ENCODE assay signal across 8 cellular contexts in genomic region chr4:108683479-108683878, GRCh38. TPM values are rescaled to one million over a fixed set of nuclear protein-coding genes. Genes with fewer than 3 reads are reported as not detected.
DNase-seq lines count a peak whose midpoint lies in the region; ATAC-seq and TF ChIP-seq lines count a peak whose summit lies in the region.

No MANE protein-coding gene starts in this region.

- no peak overlapping the region for H3K18ac ChIP-seq in IMR-90 (ENCODE audit: low read depth, low read length)

- H3K56ac ChIP-seq in IMR-90 (ENCODE audit: extremely low read depth, insufficient read depth, low read length): no peak overlapping the region

- H3K9ac ChIP-seq in DND-41 (ENCODE audit: low read depth, low read length) (no peak overlapping the region), IMR-90 (ENCODE audit: low read depth, low read length) (no peak overlapping the region)

- no peak overlapping the region for H3K27ac ChIP-seq in DND-41 (ENCODE audit: low read length)
- H3K27ac ChIP-seq in IMR-90 (ENCODE audit: insufficient read depth, low read length): no peak overlapping the region

- H3K4me3 ChIP-seq in DND-41 (ENCODE audit: low read depth in 1 of 2, low read length in 2 of 2) (no peak overlapping the region), IMR-90 (ENCODE audit: insufficient read depth, low read depth, low read length) (no peak overlapping the region)

- H3K36me3 ChIP-seq in DND-41 (ENCODE audit: insufficient read depth, low read length) (no peaks in the 10 kb centered on the region), IMR-90 (ENCODE audit: control insufficient read depth, insufficient read depth, low read length) (no peaks in the 10 kb centered on the region)

- H4K91ac ChIP-seq in IMR-90 (ENCODE audit: insufficient read depth, low read depth, low read length): no peak overlapping the region

- no peaks in the 10 kb centered on the region for H3K9me1 ChIP-seq in IMR-90 (ENCODE audit: insufficient read depth, low read length)

- H2AFZ ChIP-seq in DND-41 (ENCODE audit: low read depth, low read length): no peak overlapping the region
- H2AFZ ChIP-seq in IMR-90 (replicated peaks; ENCODE audit: low read length, poor library complexity): no peak overlapping the region

- no peak overlapping the region for H3K14ac ChIP-seq in IMR-90 (replicated peaks; ENCODE audit: low read depth, low read length)

- H2BK120ac ChIP-seq in IMR-90 (ENCODE audit: low read depth, low read length): no peak overlapping the region

- no peaks in the 10 kb centered on the region for H3K27me3 ChIP-seq in DND-41 (ENCODE audit: insufficient read depth, low read length, poor library complexity)
- H3K27me3 ChIP-seq in IMR-90 (ENCODE audit: control insufficient read depth, insufficient read depth, low read length): no peaks in the 10 kb centered on the region

- H3K9me3 Mint-ChIP-seq in brain (no peaks in the 10 kb centered on the region), mesothelial cell of epicardium (peaks cover 3% of the 10 kb centered on the region)
- no peaks in the 10 kb centered on the region for H3K9me3 Mint-ChIP-seq in activated naive CD8-positive, alpha-beta T cell treated with anti-CD3 and anti-CD28 coated beads for 36 hours

- H3K4me2 ChIP-seq in DND-41 (ENCODE audit: insufficient read depth, low read length) (no peak overlapping the region), IMR-90 (ENCODE audit: low read depth, low read length) (no peak overlapping the region)

- H3K36me3 Mint-ChIP-seq in brain (no peaks in the 10 kb centered on the region), mesothelial cell of epicardium (no peaks in the 10 kb centered on the region)
- no peaks in the 10 kb centered on the region for H3K36me3 Mint-ChIP-seq in activated naive CD8-positive, alpha-beta T cell treated with anti-CD3 and anti-CD28 coated beads for 36 hours

- no CpG with 5 or more reads among the region's 5 CpGs for WGBS in IMR-90 (ENCODE audit: extremely low coverage in 2 of 2, insufficient read length in 1 of 2), 2 experiments

- dilution Hi-C loops in IMR-90 (cut with HindIII; ENCODE audit: low sequenced_read_pairs, unreplicated experiment): no loop called here

- DNase-seq in DND-41 (no peak), IMR-90 (peak; percentile 41), mesothelial cell of epicardium (ENCODE audit: low spot score in 2 of 2, unreplicated experiment in 2 of 2) (no peak)
- DNase-seq in activated naive CD8-positive, alpha-beta T cell treated with anti-CD3 and anti-CD28 coated beads for 36 hours: no peak
- DNase-seq in activated CD4-positive, alpha-beta T cell treated with anti-CD3 and anti-CD28 coated beads for 4 hours: no peak

- no peaks in the 10 kb centered on the region for H3K79me1 ChIP-seq in IMR-90 (ENCODE audit: low read depth in 1 of 2, low read length in 2 of 2)

- H3K4me1 ChIP-seq in DND-41 (ENCODE audit: insufficient read depth, low read length) (no peaks in the 10 kb centered on the region), IMR-90 (ENCODE audit: control insufficient read depth, insufficient read depth, low read length) (no peaks in the 10 kb centered on the region)

- H3K4me1 Mint-ChIP-seq in brain (no peaks in the 10 kb centered on the region), mesothelial cell of epicardium (no peaks in the 10 kb centered on the region)
- H3K4me1 Mint-ChIP-seq in activated naive CD8-positive, alpha-beta T cell treated with anti-CD3 and anti-CD28 coated beads for 36 hours: no peaks in the 10 kb centered on the region

- no peak overlapping the region for H4K5ac ChIP-seq in IMR-90 (ENCODE audit: low read depth, low read length)

- no peak overlapping the region for H4K8ac ChIP-seq in IMR-90 (ENCODE audit: low read depth in 2 of 2, low read length in 2 of 2)

- no peak overlapping the region for H3K23ac ChIP-seq in IMR-90 (ENCODE audit: low read depth, low read length)

- H3K9me3 ChIP-seq in DND-41 (ENCODE audit: insufficient read depth, low read length, severe bottlenecking) (no peaks in the 10 kb centered on the region), IMR-90 (ENCODE audit: control insufficient read depth, insufficient read depth, low read length) (no peaks in the 10 kb centered on the region)

- no peaks in the 10 kb centered on the region for H4K20me1 ChIP-seq in DND-41 (ENCODE audit: insufficient read depth, low read length)
- no peaks in the 10 kb centered on the region for H4K20me1 ChIP-seq in IMR-90 (ENCODE audit: insufficient read depth, low read length)

- no peak overlapping the region for H2AK9ac ChIP-seq in IMR-90 (replicated peaks; ENCODE audit: low read depth, low read length, poor library complexity)

- H3K27ac Mint-ChIP-seq in brain (no peak overlapping the region), mesothelial cell of epicardium (no peak overlapping the region)
- no peak overlapping the region for H3K27ac Mint-ChIP-seq in activated naive CD8-positive, alpha-beta T cell treated with anti-CD3 and anti-CD28 coated beads for 36 hours

- H3K4ac ChIP-seq in IMR-90 (ENCODE audit: low read depth, low read length): no peak overlapping the region

- H3K79me2 ChIP-seq in DND-41 (ENCODE audit: insufficient read depth, low read length): no peaks in the 10 kb centered on the region

- peak; percentile 35 for TF ChIP-seq RAD21 in IMR-90 (IDR thresholded peaks at IDR 0.05; ENCODE audit: low read length)

- ATAC-seq in DND-41 (ENCODE audit: insufficient read depth, low read depth) (peak; percentile 50; the same call in 1 of the 3 replicates), IMR-90 (ENCODE audit: low read depth) (peak; percentile 56; the same call in 1 of the 2 replicates), HG03135 (IDR thresholded peaks at IDR 0.05; ENCODE audit: unreplicated experiment) (no peak), GM18870 (IDR thresholded peaks at IDR 0.05; ENCODE audit: unreplicated experiment) (no peak)

- in situ Hi-C loops in IMR-90 (cut with MboI; ENCODE audit: low sequenced_read_pairs): loop anchor here (10.0 kb wide), 1 partner anchor 721 kb away; no protein-coding TSS in a partner anchor

- no peak for TF ChIP-seq POLR2A in IMR-90 (IDR thresholded peaks at IDR 0.05; ENCODE audit: low read depth, low read length)

- H3K4me3 Mint-ChIP-seq in brain (no peak overlapping the region), mesothelial cell of epicardium (no peak overlapping the region)
- no peak overlapping the region for H3K4me3 Mint-ChIP-seq in activated naive CD8-positive, alpha-beta T cell treated with anti-CD3 and anti-CD28 coated beads for 36 hours

- H2BK20ac ChIP-seq in IMR-90 (ENCODE audit: low read depth, low read length): no peak overlapping the region

- H3K27me3 Mint-ChIP-seq in brain (no peaks in the 10 kb centered on the region), mesothelial cell of epicardium (ENCODE audit: low read depth) (no peaks in the 10 kb centered on the region)
- no peaks in the 10 kb centered on the region for H3K27me3 Mint-ChIP-seq in activated naive CD8-positive, alpha-beta T cell treated with anti-CD3 and anti-CD28 coated beads for 36 hours

- intact Hi-C loops in IMR-90 (cut with micrococcal nuclease): loop anchor here (1.0 kb wide), 1 partner anchor 723 kb away; no protein-coding TSS in a partner anchor

- CTCF ChIA-PET in IMR-90 (lab: Yijun Ruan, JAX): no interaction called here

- no peak overlapping the region for H2BK5ac ChIP-seq in IMR-90 (ENCODE audit: low read depth, low read length, poor library complexity, severe bottlenecking)

- BruUV-seq in IMR-90 (replicated peaks; lab: Mats Ljungman, UMichigan): no TSS peak

- POLR2A ChIA-PET in IMR-90 (lab: Charles Lee; ENCODE audit: unreplicated experiment): no interaction called here

- no peak overlapping the region for H2AK5ac ChIP-seq in IMR-90 (ENCODE audit: low read depth, low read length)

- peak; percentile 56 for TF ChIP-seq CTCF in DND-41 (IDR thresholded peaks at IDR 0.05; ENCODE audit: borderline replicate concordance, extremely low read depth, low read length, poor library complexity, severe bottlenecking)
- TF ChIP-seq CTCF in IMR-90 (conservative IDR thresholded peaks at IDR 0.05; ENCODE audit: low read depth, low read length): peak; percentile 37; the same call in 1 of the 2 replicates
- peak; percentile 54 to 69 for TF ChIP-seq CTCF in brain (conservative IDR thresholded peaks at IDR 0.05)
- peak; percentile 24 for TF ChIP-seq CTCF in mesothelial cell of epicardium (IDR thresholded peaks at IDR 0.05; ENCODE audit: unreplicated experiment)

- no peak overlapping the region for H2BK15ac ChIP-seq in IMR-90 (ENCODE audit: low read depth, low read length)

TF ChIP-seq in IMR-90, 13 proteins besides CTCF, POLR2A, EP300 and RAD21:
- TF ChIP-seq MXI1 (IDR thresholded peaks at IDR 0.05; ENCODE audit: borderline replicate concordance, low read depth, low read length) (no peak), SMC3 (IDR thresholded peaks at IDR 0.05; ENCODE audit: low read depth, low read length) (peak; percentile 46; the same call in 1 of the 2 replicates)

RNA-seq across cellular contexts. Expression of gene OSTC, which starts 33.1 kb away (rescaled TPM):
- total RNA-seq in IMR-90 (2012; rRNA removed) (479 and 13,576 TPM in 2 replicates), mesothelial cell of epicardium (162 to 164 TPM (median 163 TPM) in 3 replicates)
- polyA plus RNA-seq in IMR-90 (2012; rRNA removed) (131 and 173 TPM in 2 replicates), brain (ENCODE audit: insufficient read depth, low read depth, low replicate concordance) (21.8 TPM)
- polyA plus RNA-seq in IMR-90 (2012; cell fraction: cytosol; rRNA removed): 110 and 190 TPM in 2 replicates
- 18.7 and 66.9 TPM in 2 replicates for polyA plus RNA-seq in IMR-90 (2012; cell fraction: nucleus; rRNA removed; ENCODE audit: low replicate concordance)
- 10 to 100 TPM; 86.9 to 89.4 TPM for total RNA-seq in activated naive CD8-positive, alpha-beta T cell treated with anti-CD3 and anti-CD28 coated beads for 36 hours

Comparison
In these comparisons a context has a peak if more than half of its experiments do, and no peak if none do; other contexts are left out.
1. ATAC-seq: peak in DND-41 (single experiment) and IMR-90 (single experiment); none in HG03135 (single experiment) and GM18870 (single experiment).
2. Peak in every context shown above with its lines, with median percentiles within 50 percentile points of each other: CTCF ChIP-seq.